27 cellular contexts compared by ENCODE assay signal in genomic region chr4:6347511-6348045, GRCh38.
"Had no signal": no experiment of that assay in that cellular context is flagged by ENCODE, and none has a peak within 500 bp of the region (broad histone marks: within the 10 kb centered on the region; RNA-seq: fewer than 3 reads in every experiment).

No MANE protein-coding gene starts in this region.

- H3K27me3 ChIP-seq: body of pancreas, foreskin keratinocyte had no signal

- H3K27ac ChIP-seq: body of pancreas, coronary artery, esophagus muscularis mucosa, foreskin keratinocyte, gastrocnemius medialis, heart left ventricle had no signal

- H3K36me3 ChIP-seq: esophagus muscularis mucosa, gastrocnemius medialis, heart left ventricle had no signal

- H3K4me3 ChIP-seq: body of pancreas, coronary artery, esophagus muscularis mucosa, gastrocnemius medialis, heart left ventricle had no signal

- H3K9me3 ChIP-seq: body of pancreas, esophagus muscularis mucosa, gastrocnemius medialis, heart left ventricle had no signal

- ATAC-seq: activated CD4-positive, alpha-beta T cell treated with anti-CD3 and anti-CD28 coated beads for 36 hours; activated CD8-positive, alpha-beta memory T cell treated with anti-CD3 and anti-CD28 coated beads, Interleukin-2, amount 10 ng/mL, durations not matched to agents 7 days and 5 days; activated CD8-positive, alpha-beta T cell treated with anti-CD3 and anti-CD28 coated beads, Interleukin-2, amount 10 ng/mL, durations not matched to agents 7 days and 5 days; activated T-cell treated with anti-CD3 and anti-CD28 coated beads, Interleukin-2, amount 50 U/mL, for 72 hours; body of pancreas; effector memory CD8-positive, alpha-beta T cell; foreskin keratinocyte; gastrocnemius medialis had no signal

- DNase-seq: activated CD4-positive, alpha-beta memory T cell treated with anti-CD3 and anti-CD28 coated beads for 36 hours; activated CD4-positive, alpha-beta T cell treated with anti-CD3 and anti-CD28 coated beads for 36 hours; activated CD4-positive, alpha-beta T cell treated with anti-CD3 and anti-CD28 coated beads, Interleukin-2, amount 10 ng/mL, durations not matched to agents 24 days and 14 days; activated CD4-positive, CD25-positive, alpha-beta regulatory T cell; activated CD4-positive, CD25-positive, alpha-beta regulatory T cell treated with anti-CD3 and anti-CD28 coated beads, Interleukin-2, amount 50 U/mL, for 72 hours; activated CD8-positive, alpha-beta memory T cell treated with anti-CD3 and anti-CD28 coated beads, Interleukin-2, amount 10 ng/mL, durations not matched to agents 7 days and 5 days; activated CD8-positive, alpha-beta memory T cell treated with anti-CD3 and anti-CD28 coated beads, Interleukin-2, amount 50 U/mL, for 48 hours; activated CD8-positive, alpha-beta T cell treated with anti-CD3 and anti-CD28 coated beads, Interleukin-2, amount 10 ng/mL, durations not matched to agents 7 days and 5 days; activated gamma-delta T cell; activated naive CD4-positive, alpha-beta T cell; activated naive CD4-positive, alpha-beta T cell treated with anti-CD3 and anti-CD28 coated beads, Interleukin-2, amount 50 U/mL, for 16 hours; activated T-cell treated with anti-CD3 and anti-CD28 coated beads for 4 hours; activated T-cell treated with anti-CD3 and anti-CD28 coated beads, Interleukin-2, amount 50 U/mL, for 24 hours; activated T-cell treated with anti-CD3 and anti-CD28 coated beads, Interleukin-2, amount 50 U/mL, for 72 hours; amniotic stem cell; aorta; body of pancreas; effector CD4-positive, alpha-beta T cell; effector memory CD8-positive, alpha-beta T cell; erythroblast; foreskin keratinocyte; gastrocnemius medialis; glutamatergic neuron; T-helper 2 cell had no signal

- H3K4me1 ChIP-seq: body of pancreas, foreskin keratinocyte, gastrocnemius medialis had no signal
